Comparison of ENCODE assay signal across 12 cellular contexts in genomic region chr11:77072851-77073327, GRCh38. TPM values are rescaled to one million over a fixed set of nuclear protein-coding genes. Genes with fewer than 3 reads are reported as not detected.
DNase-seq lines count a peak whose midpoint lies in the region; TF ChIP-seq lines count a peak whose summit lies in the region.
"Had no signal": no experiment of that assay in that cellular context is flagged by ENCODE, and none has a peak within 500 bp of the region (broad histone marks: within the 10 kb centered on the region; RNA-seq: fewer than 3 reads in every experiment).

No MANE protein-coding gene starts in this region.

- no peak for TF ChIP-seq CTCF in esophagus squamous epithelium (IDR thresholded peaks at IDR 0.05)
- TF ChIP-seq CTCF in prostate gland (IDR thresholded peaks at IDR 0.05), result no peak

- H2AFZ ChIP-seq in ACC112 (ENCODE audit: low read length, unreplicated experiment), result no peak overlapping the region

- TF ChIP-seq POLR2A in esophagus squamous epithelium (IDR thresholded peaks at IDR 0.05) (no peak), prostate gland (IDR thresholded peaks at IDR 0.05) (no peak)

- DNase-seq in SJSA1 (ENCODE audit: low read depth in 1 of 2, low spot score in 2 of 2), result no peak
- no peak for DNase-seq in esophagus squamous epithelium (lab: John Stamatoyannopoulos, UW)
- DNase-seq in prostate gland (ENCODE audit: low spot score), result no peak
- DNase-seq in NCI-H1930 (lab: John Stamatoyannopoulos, UW), result no peak
- no peak for DNase-seq in NCI-H510A (lab: John Stamatoyannopoulos, UW)
- DNase-seq in activated T-cell treated with anti-CD3 and anti-CD28 coated beads, Interleukin-2, amount 50 U/mL, for 1 hour, result no peak
- DNase-seq in midbrain (lab: John Stamatoyannopoulos, UW), result no peak
- DNase-seq: activated naive CD4-positive, alpha-beta T cell treated with anti-CD3 and anti-CD28 coated beads, Interleukin-2, amount 10 ng/mL, durations not matched to agents 7 days and 5 days had no signal

- H3K4me1 ChIP-seq in ACC112 (ENCODE audit: control insufficient read depth, insufficient read depth, low read length, unreplicated experiment), result peaks cover 46% of the 10 kb centered on the region
- H3K4me1 ChIP-seq in SJSA1 (replicated peaks), result peaks cover 42% of the 10 kb centered on the region
- peaks cover 36 to 73% (median 43%) of the 10 kb centered on the region in 3 donors for H3K4me1 ChIP-seq in esophagus squamous epithelium
- H3K4me1 ChIP-seq in prostate gland (replicated peaks), result peaks cover 29% of the 10 kb centered on the region

- H3K27me3 ChIP-seq in ACC112 (ENCODE audit: insufficient read depth, low read length) (no peaks in the 10 kb centered on the region), SJSA1 (replicated peaks) (no peaks in the 10 kb centered on the region), esophagus squamous epithelium (no peaks in the 10 kb centered on the region), prostate gland (replicated peaks; ENCODE audit: insufficient read depth) (no peaks in the 10 kb centered on the region)

- no peaks in the 10 kb centered on the region for H3K9me3 ChIP-seq in SJSA1 (replicated peaks)
- no peaks in the 10 kb centered on the region for H3K9me3 ChIP-seq in esophagus squamous epithelium
- H3K9me3 ChIP-seq in prostate gland, result no peaks in the 10 kb centered on the region
- H3K9me3 ChIP-seq: neutrophil had no signal

- peaks cover 45% of the 10 kb centered on the region for H3K79me2 ChIP-seq in ACC112 (ENCODE audit: control insufficient read depth, insufficient read depth, low read length, unreplicated experiment)

- intact Hi-C loops in esophagus squamous epithelium (cut with DNase I) (no loop called here), prostate gland (cut with DNase I) (no loop called here)

- H3K4me3 ChIP-seq in ACC112 (ENCODE audit: low read depth, low read length) (no peak overlapping the region), SJSA1 (no peak overlapping the region), esophagus squamous epithelium (no peak overlapping the region), prostate gland (no peak overlapping the region)

- peak overlapping the region; percentile 94 for H3K27ac ChIP-seq in ACC112 (ENCODE audit: low read depth, low read length)
- H3K27ac ChIP-seq in SJSA1, result peak overlapping the region; percentile 93
- peak overlapping the region; percentile 65 to 93 (median 82) for H3K27ac ChIP-seq in esophagus squamous epithelium
- peak overlapping the region; percentile 73 to 74 for H3K27ac ChIP-seq in prostate gland
- H3K27ac ChIP-seq: neutrophil had no signal

- H3K36me3 ChIP-seq in ACC112 (ENCODE audit: insufficient read depth, low read length) (no peaks in the 10 kb centered on the region), SJSA1 (no peaks in the 10 kb centered on the region), esophagus squamous epithelium (no peaks in the 10 kb centered on the region), prostate gland (no peaks in the 10 kb centered on the region)
- H3K36me3 ChIP-seq: neutrophil had no signal

- 67 to 80% methylated on average over 1 to 3 of the region's 8 CpGs for WGBS in esophagus squamous epithelium, 2 donors
- WGBS in prostate gland, result 78% methylated on average over 7 of the region's 8 CpGs

RNA-seq across cellular contexts. Expression of gene CAPN5, which starts 6.1 kb away (rescaled TPM):
- total RNA-seq in SJSA1 (2014; rRNA removed; shearing (Covaris generic)), result 8.7 and 10.4 TPM in 2 replicates
- 10 to 100 TPM in 3 of 4 donors, 1 to 10 TPM in 1; 9.3 to 63.2 (median 13.5) TPM for total RNA-seq in esophagus squamous epithelium
- 10 to 100 TPM; 28.6 to 83.5 TPM for total RNA-seq in prostate gland

RNA-seq across cellular contexts. Expression of gene OMP, which starts 29.8 kb away (rescaled TPM):
- total RNA-seq in SJSA1 (2014; rRNA removed; shearing (Covaris generic)), result not detected in 2 replicates
- total RNA-seq in esophagus squamous epithelium (1 to 10 TPM in 1 of 4 donors, not detected in 3; 1.1 TPM), prostate gland (1 to 10 TPM in 1 of 2 donors, not detected in 1; 8.0 TPM)
- total RNA-seq: fibroblast of villous mesenchyme; T-helper 1 cell treated with Interleukin-12 subunit alpha and Interleukin-12 subunit beta and Interleukin-4 antibody, amounts not matched to agents 30 ng/mL and 1 ng/mL, for 36 hours had no signal

RNA-seq across cellular contexts. Expression of gene B3GNT6, which starts 38.7 kb away (rescaled TPM):
- total RNA-seq in SJSA1 (2014; rRNA removed; shearing (Covaris generic)), result 0.58 TPM in 1 of 2 replicates, not detected in the other
- total RNA-seq in esophagus squamous epithelium, result 1 to 10 TPM; 1.7 to 9.3 (median 7.6) TPM
- under 1 TPM in 1 of 2 donors, not detected in 1; 0.46 TPM for total RNA-seq in prostate gland
- total RNA-seq: fibroblast of villous mesenchyme; T-helper 1 cell treated with Interleukin-12 subunit alpha and Interleukin-12 subunit beta and Interleukin-4 antibody, amounts not matched to agents 30 ng/mL and 1 ng/mL, for 36 hours had no signal

RNA-seq across cellular contexts. Expression of gene MYO7A, which starts 55.2 kb away (rescaled TPM):
- total RNA-seq in SJSA1 (2014; rRNA removed; shearing (Covaris generic)), result not detected in 2 replicates
- total RNA-seq in esophagus squamous epithelium (1 to 10 TPM in 2 of 4 donors, under 1 TPM in 2; 0.15 to 4.0 (median 1.2) TPM), prostate gland (100 to 1,000 TPM in 1 of 2 donors, 1 to 10 TPM in 1; 3.1 to 102 TPM)
